1 cellular context compared by ENCODE assay signal in the genomic region with DNA sequence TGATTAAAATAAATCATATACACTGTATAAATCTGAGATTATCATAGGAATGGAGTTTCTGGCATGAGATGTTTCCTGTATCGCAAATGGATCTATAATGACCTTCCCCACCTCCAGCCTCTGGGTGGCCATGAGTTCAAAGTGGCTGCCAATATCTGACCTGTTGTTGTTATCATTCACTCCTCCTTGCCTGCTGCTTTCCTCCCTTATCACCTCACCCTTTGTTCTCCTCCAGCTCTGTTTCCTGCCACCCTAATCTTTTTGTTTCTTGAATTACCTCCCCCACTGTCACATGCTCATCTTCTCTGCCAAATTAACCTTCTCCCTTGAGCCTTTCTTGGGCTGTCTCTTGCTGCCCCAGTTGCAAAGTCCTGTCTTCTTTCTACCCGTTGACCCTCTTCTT.
TF ChIP-seq lines count a peak whose summit lies in the region.

No MANE protein-coding gene starts in this region.

TF ChIP-seq in K562, 482 proteins besides CTCF, POLR2A, EP300 and RAD21 (continued from another document and continues in another):
- TF ChIP-seq, protein P1, sequence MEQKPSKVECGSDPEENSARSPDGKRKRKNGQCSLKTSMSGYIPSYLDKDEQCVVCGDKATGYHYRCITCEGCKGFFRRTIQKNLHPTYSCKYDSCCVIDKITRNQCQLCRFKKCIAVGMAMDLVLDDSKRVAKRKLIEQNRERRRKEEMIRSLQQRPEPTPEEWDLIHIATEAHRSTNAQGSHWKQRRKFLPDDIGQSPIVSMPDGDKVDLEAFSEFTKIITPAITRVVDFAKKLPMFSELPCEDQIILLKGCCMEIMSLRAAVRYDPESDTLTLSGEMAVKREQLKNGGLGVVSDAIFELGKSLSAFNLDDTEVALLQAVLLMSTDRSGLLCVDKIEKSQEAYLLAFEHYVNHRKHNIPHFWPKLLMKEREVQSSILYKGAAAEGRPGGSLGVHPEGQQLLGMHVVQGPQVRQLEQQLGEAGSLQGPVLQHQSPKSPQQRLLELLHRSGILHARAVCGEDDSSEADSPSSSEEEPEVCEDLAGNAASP (IDR thresholded peaks at IDR 0.05), result no peak
- TF ChIP-seq ATF1 (CRISPR knock-in tag; IDR thresholded peaks at IDR 0.05), result no peak
- TF ChIP-seq ATF1 (tag; IDR thresholded peaks at IDR 0.05), result 0 out of 2 replicates have a peak, but pooled peaks have one; percentile 15
- peak; percentile 83 for TF ChIP-seq TOE1 (IDR thresholded peaks at IDR 0.05; ENCODE audit: borderline replicate concordance)
- no peak for TF ChIP-seq TOE1 (CRISPR knock-in tag; IDR thresholded peaks at IDR 0.05; ENCODE audit: borderline replicate concordance, low read depth)
- TF ChIP-seq ZC3H8 (IDR thresholded peaks at IDR 0.05), result no peak
- no peak; the same call in 1 of the 2 replicates for TF ChIP-seq HINFP (tag; conservative IDR thresholded peaks at IDR 0.05; ENCODE audit: low read depth)
- TF ChIP-seq, protein P2, sequence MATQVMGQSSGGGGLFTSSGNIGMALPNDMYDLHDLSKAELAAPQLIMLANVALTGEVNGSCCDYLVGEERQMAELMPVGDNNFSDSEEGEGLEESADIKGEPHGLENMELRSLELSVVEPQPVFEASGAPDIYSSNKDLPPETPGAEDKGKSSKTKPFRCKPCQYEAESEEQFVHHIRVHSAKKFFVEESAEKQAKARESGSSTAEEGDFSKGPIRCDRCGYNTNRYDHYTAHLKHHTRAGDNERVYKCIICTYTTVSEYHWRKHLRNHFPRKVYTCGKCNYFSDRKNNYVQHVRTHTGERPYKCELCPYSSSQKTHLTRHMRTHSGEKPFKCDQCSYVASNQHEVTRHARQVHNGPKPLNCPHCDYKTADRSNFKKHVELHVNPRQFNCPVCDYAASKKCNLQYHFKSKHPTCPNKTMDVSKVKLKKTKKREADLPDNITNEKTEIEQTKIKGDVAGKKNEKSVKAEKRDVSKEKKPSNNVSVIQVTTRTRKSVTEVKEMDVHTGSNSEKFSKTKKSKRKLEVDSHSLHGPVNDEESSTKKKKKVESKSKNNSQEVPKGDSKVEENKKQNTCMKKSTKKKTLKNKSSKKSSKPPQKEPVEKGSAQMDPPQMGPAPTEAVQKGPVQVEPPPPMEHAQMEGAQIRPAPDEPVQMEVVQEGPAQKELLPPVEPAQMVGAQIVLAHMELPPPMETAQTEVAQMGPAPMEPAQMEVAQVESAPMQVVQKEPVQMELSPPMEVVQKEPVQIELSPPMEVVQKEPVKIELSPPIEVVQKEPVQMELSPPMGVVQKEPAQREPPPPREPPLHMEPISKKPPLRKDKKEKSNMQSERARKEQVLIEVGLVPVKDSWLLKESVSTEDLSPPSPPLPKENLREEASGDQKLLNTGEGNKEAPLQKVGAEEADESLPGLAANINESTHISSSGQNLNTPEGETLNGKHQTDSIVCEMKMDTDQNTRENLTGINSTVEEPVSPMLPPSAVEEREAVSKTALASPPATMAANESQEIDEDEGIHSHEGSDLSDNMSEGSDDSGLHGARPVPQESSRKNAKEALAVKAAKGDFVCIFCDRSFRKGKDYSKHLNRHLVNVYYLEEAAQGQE (CRISPR knock-in tag; IDR thresholded peaks at IDR 0.05; ENCODE audit: low read depth), result no peak
- peak; percentile 84 to 89 for TF ChIP-seq TRIM24 (IDR thresholded peaks at IDR 0.05)
- peak; percentile 95 for TF ChIP-seq ZEB2 (IDR thresholded peaks at IDR 0.05)
- TF ChIP-seq MYBL2 (IDR thresholded peaks at IDR 0.05; ENCODE audit: low read depth), result no peak
- no peak for TF ChIP-seq MYBL2 (CRISPR knock-in tag; IDR thresholded peaks at IDR 0.05; ENCODE audit: borderline replicate concordance)
- peak; percentile 100 for TF ChIP-seq SOX6 (IDR thresholded peaks at IDR 0.05)
- 0 out of 2 replicates have a peak, but pooled peaks have one; percentile 20 for TF ChIP-seq CREM (IDR thresholded peaks at IDR 0.05; ENCODE audit: low read depth)
- no peak for TF ChIP-seq ZBTB40 (IDR thresholded peaks at IDR 0.05)
- TF ChIP-seq ZBTB40 (CRISPR knock-in tag; IDR thresholded peaks at IDR 0.05), result no peak
- TF ChIP-seq, protein P3, sequence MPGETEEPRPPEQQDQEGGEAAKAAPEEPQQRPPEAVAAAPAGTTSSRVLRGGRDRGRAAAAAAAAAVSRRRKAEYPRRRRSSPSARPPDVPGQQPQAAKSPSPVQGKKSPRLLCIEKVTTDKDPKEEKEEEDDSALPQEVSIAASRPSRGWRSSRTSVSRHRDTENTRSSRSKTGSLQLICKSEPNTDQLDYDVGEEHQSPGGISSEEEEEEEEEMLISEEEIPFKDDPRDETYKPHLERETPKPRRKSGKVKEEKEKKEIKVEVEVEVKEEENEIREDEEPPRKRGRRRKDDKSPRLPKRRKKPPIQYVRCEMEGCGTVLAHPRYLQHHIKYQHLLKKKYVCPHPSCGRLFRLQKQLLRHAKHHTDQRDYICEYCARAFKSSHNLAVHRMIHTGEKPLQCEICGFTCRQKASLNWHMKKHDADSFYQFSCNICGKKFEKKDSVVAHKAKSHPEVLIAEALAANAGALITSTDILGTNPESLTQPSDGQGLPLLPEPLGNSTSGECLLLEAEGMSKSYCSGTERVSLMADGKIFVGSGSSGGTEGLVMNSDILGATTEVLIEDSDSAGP (CRISPR knock-in tag; IDR thresholded peaks at IDR 0.05), result no peak
- no peak for TF ChIP-seq FOXK1 (CRISPR knock-in tag; IDR thresholded peaks at IDR 0.05; ENCODE audit: borderline replicate concordance)
- TF ChIP-seq, protein P4, sequence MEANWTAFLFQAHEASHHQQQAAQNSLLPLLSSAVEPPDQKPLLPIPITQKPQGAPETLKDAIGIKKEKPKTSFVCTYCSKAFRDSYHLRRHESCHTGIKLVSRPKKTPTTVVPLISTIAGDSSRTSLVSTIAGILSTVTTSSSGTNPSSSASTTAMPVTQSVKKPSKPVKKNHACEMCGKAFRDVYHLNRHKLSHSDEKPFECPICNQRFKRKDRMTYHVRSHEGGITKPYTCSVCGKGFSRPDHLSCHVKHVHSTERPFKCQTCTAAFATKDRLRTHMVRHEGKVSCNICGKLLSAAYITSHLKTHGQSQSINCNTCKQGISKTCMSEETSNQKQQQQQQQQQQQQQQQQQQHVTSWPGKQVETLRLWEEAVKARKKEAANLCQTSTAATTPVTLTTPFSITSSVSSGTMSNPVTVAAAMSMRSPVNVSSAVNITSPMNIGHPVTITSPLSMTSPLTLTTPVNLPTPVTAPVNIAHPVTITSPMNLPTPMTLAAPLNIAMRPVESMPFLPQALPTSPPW (CRISPR knock-in tag; IDR thresholded peaks at IDR 0.05), result peak; percentile 28; the same call in 1 of the 2 replicates
- 0 out of 2 replicates have a peak, but pooled peaks have one; percentile 15 for TF ChIP-seq ZBTB12 (CRISPR knock-in tag; IDR thresholded peaks at IDR 0.05)
- peak; percentile 19 for TF ChIP-seq ASH1L (IDR thresholded peaks at IDR 0.05; ENCODE audit: borderline replicate concordance, low read depth, partially characterized antibody)
- peak in 1 of 2 experiments; percentile 55; a peak in 1 of 4 replicates for TF ChIP-seq MNT (conservative IDR thresholded peaks at IDR 0.05)
- TF ChIP-seq GABPA (tag; conservative IDR thresholded peaks at IDR 0.05; ENCODE audit: low read depth), result 0 out of 2 replicates have a peak, but pooled peaks have one; percentile 28
- TF ChIP-seq CBFA2T2 (conservative IDR thresholded peaks at IDR 0.05), result peak; percentile 93
- no peak for TF ChIP-seq MAFK (IDR thresholded peaks at IDR 0.05; ENCODE audit: low read length)
- TF ChIP-seq MTA3 (IDR thresholded peaks at IDR 0.05; ENCODE audit: borderline replicate concordance), result peak; percentile 49; the same call in 1 of the 2 replicates
- TF ChIP-seq ZNF197 (CRISPR knock-in tag; IDR thresholded peaks at IDR 0.05; ENCODE audit: low read depth), result no peak
- TF ChIP-seq ARID3A (IDR thresholded peaks at IDR 0.05; ENCODE audit: borderline replicate concordance, low read depth, low read length), result 0 out of 2 replicates have a peak, but pooled peaks have one; percentile 15
- no peak for TF ChIP-seq ZNF408 (CRISPR knock-in tag; IDR thresholded peaks at IDR 0.05; ENCODE audit: low read depth)
